ENCODE assay signal across 10 cellular contexts in genomic region chr2:212227755-212228154, GRCh38.
DNase-seq lines count a peak whose midpoint lies in the region; ATAC-seq and TF ChIP-seq lines count a peak whose summit lies in the region.
"Had no signal": no experiment of that assay in that cellular context is flagged by ENCODE, and none has a peak within 500 bp of the region (broad histone marks: within the 10 kb centered on the region; RNA-seq: fewer than 3 reads in every experiment).

No MANE protein-coding gene starts in this region.

- H3K4me1 ChIP-seq in GM23248 (ENCODE audit: insufficient read depth) (peaks cover 17% of the 10 kb centered on the region), prostate gland (replicated peaks) (no peaks in the 10 kb centered on the region)

- peak; percentile 91 for DNase-seq in GM23248
- DNase-seq in NCI-H2171 (lab: John Stamatoyannopoulos, UW): peak; percentile 92
- DNase-seq in cardiac fibroblast (ENCODE audit: low read depth in 2 of 2): peak; percentile 87 to 89
- DNase-seq in prostate gland (ENCODE audit: low spot score): peak; percentile 76
- DNase-seq: psoas muscle had no signal

- peak overlapping the region; percentile 60 for H3K4me2 ChIP-seq in GM23248 (ENCODE audit: unreplicated experiment)

- TF ChIP-seq POLR2A in prostate gland (IDR thresholded peaks at IDR 0.05): no peak

- no peak overlapping the region for H3K4me3 Mint-ChIP-seq in stimulated activated memory B cell treated with anti-CD40 and anti-IgM and Interleukin-4, amounts not matched to agents 10 μg/mL and 1 μg/mL and 100 μg/mL, for 72 hours

- H3K27me3 ChIP-seq in GM23248 (replicated peaks; ENCODE audit: insufficient read depth) (no peaks in the 10 kb centered on the region), prostate gland (replicated peaks; ENCODE audit: insufficient read depth) (no peaks in the 10 kb centered on the region)

- no peaks in the 10 kb centered on the region for H3K4me1 Mint-ChIP-seq in stimulated activated memory B cell treated with anti-CD40 and anti-IgM and Interleukin-4, amounts not matched to agents 10 μg/mL and 1 μg/mL and 100 μg/mL, for 72 hours

- no peaks in the 10 kb centered on the region for H3K9me2 ChIP-seq in GM23248 (ENCODE audit: insufficient read depth)

- WGBS in GM23248 (ENCODE audit: low coverage in 1 of 2, low lambda C conversion rate in 2 of 2, missing lambda C conversion rate in 2 of 2), 2 experiments: 2 to 3% methylated on average over 4 of the region's 4 CpGs
- WGBS in prostate gland: 21% methylated on average over 4 of the region's 4 CpGs

- no peaks in the 10 kb centered on the region for H3K36me3 Mint-ChIP-seq in stimulated activated memory B cell treated with anti-CD40 and anti-IgM and Interleukin-4, amounts not matched to agents 10 μg/mL and 1 μg/mL and 100 μg/mL, for 72 hours

- H3K9ac ChIP-seq in GM23248: no peak overlapping the region

- H3K79me2 ChIP-seq in GM23248 (ENCODE audit: insufficient read depth): no peaks in the 10 kb centered on the region

- no peaks in the 10 kb centered on the region for H3K27me3 Mint-ChIP-seq in stimulated activated memory B cell treated with anti-CD40 and anti-IgM and Interleukin-4, amounts not matched to agents 10 μg/mL and 1 μg/mL and 100 μg/mL, for 72 hours

- in situ Hi-C loops in GM23248 (cut with MboI): no loop called here

- H3K27ac ChIP-seq in GM23248 (no peak overlapping the region), prostate gland (no peak overlapping the region)
- H3K27ac ChIP-seq: psoas muscle had no signal

- H4K20me1 ChIP-seq in GM23248 (ENCODE audit: insufficient read depth): no peaks in the 10 kb centered on the region

- peak overlapping the region; percentile 25; the same call in 1 of the 2 replicates for H3K4me3 ChIP-seq in GM23248
- no peak overlapping the region for H3K4me3 ChIP-seq in cardiac fibroblast (replicated peaks in 1 of 2; ENCODE audit: low read depth in 2 of 2, low read length in 2 of 2)
- no peak overlapping the region for H3K4me3 ChIP-seq in prostate gland
- H3K4me3 ChIP-seq: psoas muscle had no signal

- intact Hi-C loops in prostate gland (cut with DNase I): no loop called here

- H3K9me3 ChIP-seq in GM23248 (ENCODE audit: low read depth) (no peaks in the 10 kb centered on the region), prostate gland (no peaks in the 10 kb centered on the region)
- H3K9me3 ChIP-seq: psoas muscle had no signal

- peaks cover 11% of the 10 kb centered on the region; the same call in 1 of the 2 replicates for H3F3A ChIP-seq in GM23248 (ENCODE audit: insufficient read depth)

- peaks cover 2% of the 10 kb centered on the region for H3K9me3 Mint-ChIP-seq in stimulated activated memory B cell treated with anti-CD40 and anti-IgM and Interleukin-4, amounts not matched to agents 10 μg/mL and 1 μg/mL and 100 μg/mL, for 72 hours

- ATAC-seq in GM19351 (IDR thresholded peaks at IDR 0.05; ENCODE audit: unreplicated experiment) (no peak), GM18511 (IDR thresholded peaks at IDR 0.05; ENCODE audit: unreplicated experiment) (no peak), HG03135 (IDR thresholded peaks at IDR 0.05; ENCODE audit: unreplicated experiment) (no peak)
- no peak for ATAC-seq in stimulated activated memory B cell treated with anti-CD40 and anti-IgM and Interleukin-4, amounts not matched to agents 10 μg/mL and 1 μg/mL and 100 μg/mL, for 72 hours
- ATAC-seq: Panc1 had no signal

- TF ChIP-seq CTCF in cardiac fibroblast (IDR thresholded peaks at IDR 0.05; ENCODE audit: low read depth, low read length): no peak
- no peak for TF ChIP-seq CTCF in prostate gland (IDR thresholded peaks at IDR 0.05)

- H3K36me3 ChIP-seq in GM23248 (ENCODE audit: low read depth) (no peaks in the 10 kb centered on the region), prostate gland (no peaks in the 10 kb centered on the region)

- no peak overlapping the region for H3K27ac Mint-ChIP-seq in stimulated activated memory B cell treated with anti-CD40 and anti-IgM and Interleukin-4, amounts not matched to agents 10 μg/mL and 1 μg/mL and 100 μg/mL, for 72 hours

- no peak overlapping the region for H2AFZ ChIP-seq in GM23248
